Comparison of ENCODE assay signal across 23 cellular contexts in genomic region chr16:17215306-17215705, GRCh38.
"Had no signal": no experiment of that assay in that cellular context is flagged by ENCODE, and none has a peak within 500 bp of the region (broad histone marks: within the 10 kb centered on the region; RNA-seq: fewer than 3 reads in every experiment).

No MANE protein-coding gene starts in this region.

- H3K4me1 ChIP-seq: foreskin keratinocyte, heart left ventricle, left ventricle myocardium inferior, lower lobe of right lung had no signal

- H3K4me3 ChIP-seq: coronary artery, dorsolateral prefrontal cortex, esophagus muscularis mucosa, gastroesophageal sphincter, heart left ventricle, hepatocyte, left ventricle myocardium inferior, lower lobe of right lung, mucosa of descending colon had no signal

- H3K27ac ChIP-seq: coronary artery, dorsolateral prefrontal cortex, foreskin keratinocyte, gastroesophageal sphincter, heart left ventricle, hepatocyte, left ventricle myocardium inferior, lower lobe of right lung had no signal

- H3K9me3 Mint-ChIP-seq: immature natural killer cell had no signal

- DNase-seq: dermis blood vessel endothelial cell; dorsolateral prefrontal cortex; effector CD4-positive, alpha-beta T cell; effector memory CD4-positive, alpha-beta T cell; foreskin keratinocyte; heart left ventricle; hypothalamus; immature natural killer cell; islet precursor cell; kidney; kidney glomerular epithelial cell; left colon; left ventricle myocardium inferior; lower lobe of right lung; mesenchymal stem cell; mucosa of descending colon; naive B cell had no signal

- H3K36me3 Mint-ChIP-seq: mesothelial cell of epicardium had no signal

- H3K4me2 ChIP-seq: hepatocyte had no signal

- H3K4me3 Mint-ChIP-seq: immature natural killer cell, mesothelial cell of epicardium, naive B cell had no signal

- H3K4me1 Mint-ChIP-seq: mesothelial cell of epicardium had no signal

- H3K27ac Mint-ChIP-seq: mesothelial cell of epicardium had no signal

- H3K27me3 Mint-ChIP-seq: naive B cell had no signal

- H3K27me3 ChIP-seq: dorsolateral prefrontal cortex, esophagus muscularis mucosa, foreskin keratinocyte, gastroesophageal sphincter, heart left ventricle, hepatocyte had no signal

- H3K36me3 ChIP-seq: heart left ventricle, left ventricle myocardium inferior, lower lobe of right lung had no signal

- H2AFZ ChIP-seq: hepatocyte had no signal

- H3K9me3 ChIP-seq: mucosa of descending colon had no signal

- H3K79me2 ChIP-seq: hepatocyte had no signal

- ATAC-seq: foreskin keratinocyte, gastroesophageal sphincter, heart left ventricle, left colon, left lobe of liver, lower lobe of right lung, mucosa of descending colon had no signal
